Comparison of ENCODE assay signal across 14 cellular contexts in genomic region chr15:33069161-33069560, GRCh38.
DNase-seq lines count a peak whose midpoint lies in the region; ATAC-seq and TF ChIP-seq lines count a peak whose summit lies in the region.
"Had no signal": no experiment of that assay in that cellular context is flagged by ENCODE, and none has a peak within 500 bp of the region (broad histone marks: within the 10 kb centered on the region; RNA-seq: fewer than 3 reads in every experiment).

No MANE protein-coding gene starts in this region.

- peaks cover 31% of the 10 kb centered on the region for H3K4me1 ChIP-seq in IMR-90 (ENCODE audit: control insufficient read depth, insufficient read depth, low read length)
- H3K4me1 ChIP-seq in breast epithelium, result peaks cover 4 to 8% of the 10 kb centered on the region in 2 donors
- peaks cover 0 to 1% of the 10 kb centered on the region in 2 donors for H3K4me1 ChIP-seq in lung (ENCODE audit: control insufficient read depth in 2 of 2, insufficient read depth in 2 of 2, low read length in 2 of 2)
- peaks cover 27% of the 10 kb centered on the region for H3K4me1 ChIP-seq in suprapubic skin
- peaks cover 0 to 15% of the 10 kb centered on the region in 2 donors for H3K4me1 ChIP-seq in naive thymus-derived CD4-positive, alpha-beta T cell (ENCODE audit: control insufficient read depth in 2 of 2, insufficient read depth in 2 of 2, low read length in 2 of 2)

- ATAC-seq in IMR-90 (ENCODE audit: low read depth) (no peak), lung (ENCODE audit: insufficient read depth, low FRiP score) (no peak), HG02642 (IDR thresholded peaks at IDR 0.05; ENCODE audit: poor library complexity, unreplicated experiment) (no peak)
- ATAC-seq in naive thymus-derived CD4-positive, alpha-beta T cell, result no peak

- H3K27me3 ChIP-seq in IMR-90 (ENCODE audit: control insufficient read depth, insufficient read depth, low read length) (no peaks in the 10 kb centered on the region), breast epithelium (no peaks in the 10 kb centered on the region), lung (ENCODE audit: control insufficient read depth, insufficient read depth) (no peaks in the 10 kb centered on the region), suprapubic skin (no peaks in the 10 kb centered on the region)
- no peaks in the 10 kb centered on the region for H3K27me3 ChIP-seq in naive thymus-derived CD4-positive, alpha-beta T cell (ENCODE audit: control insufficient read depth in 2 of 2, insufficient read depth in 2 of 2, low read length in 2 of 2)

- H3K4me2 ChIP-seq in IMR-90 (ENCODE audit: low read depth, low read length), result no peak overlapping the region

- no peaks in the 10 kb centered on the region for H3K9me3 Mint-ChIP-seq in naive thymus-derived CD4-positive, alpha-beta T cell
- H3K9me3 Mint-ChIP-seq: activated B cell treated with CpG ODN at 0.5 μM for 24 hours; activated naive CD4-positive, alpha-beta T cell treated with anti-CD3 and anti-CD28 coated beads, Interleukin-2, amount 50 U/mL, for 24 hours; memory B cell had no signal

- H3K27me3 Mint-ChIP-seq in naive thymus-derived CD4-positive, alpha-beta T cell, result peaks cover 0 to 24% (median 12%) of the 10 kb centered on the region in 5 donors

- H2BK15ac ChIP-seq in IMR-90 (ENCODE audit: low read depth, low read length), result peak overlapping the region; percentile 19; the same call in 1 of the 3 replicates

- H3K9me3 ChIP-seq in IMR-90 (ENCODE audit: control insufficient read depth, insufficient read depth, low read length) (no peaks in the 10 kb centered on the region), breast epithelium (no peaks in the 10 kb centered on the region), lung (ENCODE audit: control insufficient read depth in 2 of 2, insufficient read depth in 1 of 2, low read length in 1 of 2) (no peaks in the 10 kb centered on the region), suprapubic skin (no peaks in the 10 kb centered on the region)
- H3K9me3 ChIP-seq in naive thymus-derived CD4-positive, alpha-beta T cell (ENCODE audit: control insufficient read depth in 2 of 3, low read length in 3 of 3), result no peaks in the 10 kb centered on the region

- H3K36me3 ChIP-seq in IMR-90 (ENCODE audit: control insufficient read depth, insufficient read depth, low read length) (no peaks in the 10 kb centered on the region), breast epithelium (no peaks in the 10 kb centered on the region), lung (ENCODE audit: control insufficient read depth in 2 of 2, insufficient read depth in 2 of 2, low read length in 2 of 2) (no peaks in the 10 kb centered on the region), suprapubic skin (no peaks in the 10 kb centered on the region)
- H3K36me3 ChIP-seq in naive thymus-derived CD4-positive, alpha-beta T cell (ENCODE audit: control insufficient read depth in 2 of 3, insufficient read depth in 3 of 3, low read length in 3 of 3), result no peaks in the 10 kb centered on the region

- TF ChIP-seq RAD21 in IMR-90 (IDR thresholded peaks at IDR 0.05; ENCODE audit: low read length), result no peak

- TF ChIP-seq EP300 in suprapubic skin (IDR thresholded peaks at IDR 0.05), result no peak

- H3K9me1 ChIP-seq in IMR-90 (ENCODE audit: insufficient read depth, low read length), result peaks cover 21% of the 10 kb centered on the region

- in situ Hi-C loops in IMR-90 (cut with MboI; ENCODE audit: low sequenced_read_pairs), result loop anchor here (25.0 kb wide), 1 partner anchor 618 kb away; no protein-coding TSS in a partner anchor

- H4K5ac ChIP-seq in IMR-90 (ENCODE audit: low read depth, low read length), result no peak overlapping the region

- intact Hi-C loops in IMR-90 (cut with micrococcal nuclease), result no loop called here
- intact Hi-C loops in breast epithelium (cut with DNase I; ENCODE audit: low total_unique reads), result no loop called here
- intact Hi-C loops in naive thymus-derived CD4-positive, alpha-beta T cell (cut with micrococcal nuclease), result no loop called here

- TF ChIP-seq POLR2A in IMR-90 (IDR thresholded peaks at IDR 0.05; ENCODE audit: low read depth, low read length) (no peak), breast epithelium (IDR thresholded peaks at IDR 0.05) (no peak), suprapubic skin (IDR thresholded peaks at IDR 0.05) (no peak)

- H3K14ac ChIP-seq in IMR-90 (replicated peaks; ENCODE audit: low read depth, low read length), result peak overlapping the region; percentile 83

- peaks cover 0 to 12% (median 5%) of the 10 kb centered on the region in 5 donors for H3K36me3 Mint-ChIP-seq in naive thymus-derived CD4-positive, alpha-beta T cell
- H3K36me3 Mint-ChIP-seq: activated naive CD4-positive, alpha-beta T cell treated with anti-CD3 and anti-CD28 coated beads, Interleukin-2, amount 50 U/mL, for 24 hours; memory B cell had no signal

- H3K4me3 ChIP-seq in IMR-90 (ENCODE audit: insufficient read depth, low read depth, low read length) (no peak overlapping the region), breast epithelium (peak overlapping the region in 1 of 3 donors; percentile 63), lung (peak overlapping the region; percentile 8), suprapubic skin (no peak overlapping the region)
- H3K4me3 ChIP-seq in naive thymus-derived CD4-positive, alpha-beta T cell (ENCODE audit: low read length), result no peak overlapping the region

- POLR2A ChIA-PET in IMR-90 (lab: Charles Lee; ENCODE audit: unreplicated experiment), result no interaction called here
- POLR2A ChIA-PET in naive thymus-derived CD4-positive, alpha-beta T cell (lab: Charles Lee), result no interaction called here

- peak overlapping the region; percentile 41; the same call in 1 of the 2 replicates for H2AK5ac ChIP-seq in IMR-90 (ENCODE audit: low read depth, low read length)

- peak overlapping the region; percentile 88; the same call in 1 of the 2 replicates for H3K4ac ChIP-seq in IMR-90 (ENCODE audit: low read depth, low read length)

- no peak overlapping the region for H3K56ac ChIP-seq in IMR-90 (ENCODE audit: extremely low read depth, insufficient read depth, low read length)

- dilution Hi-C loops in IMR-90 (cut with HindIII; ENCODE audit: low sequenced_read_pairs, unreplicated experiment), result no loop called here

- H2BK20ac ChIP-seq in IMR-90 (ENCODE audit: low read depth, low read length), result peak overlapping the region; percentile 70; the same call in 1 of the 2 replicates

- H3K18ac ChIP-seq in IMR-90 (ENCODE audit: low read depth, low read length), result peak overlapping the region; percentile 35; the same call in 1 of the 2 replicates

- peak overlapping the region; percentile 57 for H2AK9ac ChIP-seq in IMR-90 (replicated peaks; ENCODE audit: low read depth, low read length, poor library complexity)

- H3K4me3 Mint-ChIP-seq in naive thymus-derived CD4-positive, alpha-beta T cell, result peak overlapping the region in 4 of 10 donors; percentile 3 to 89 (median 64)
- H3K4me3 Mint-ChIP-seq: activated naive CD4-positive, alpha-beta T cell treated with anti-CD3 and anti-CD28 coated beads, Interleukin-2, amount 50 U/mL, for 24 hours had no signal

- peaks cover 11 to 32% (median 22%) of the 10 kb centered on the region in 7 donors for H3K4me1 Mint-ChIP-seq in naive thymus-derived CD4-positive, alpha-beta T cell

- H2BK120ac ChIP-seq in IMR-90 (ENCODE audit: low read depth, low read length), result peak overlapping the region; percentile 89

- H4K8ac ChIP-seq in IMR-90 (ENCODE audit: low read depth in 2 of 2, low read length in 2 of 2), result peak overlapping the region in 1 of 2 experiments; percentile 94; a peak in 2 of 4 replicates

- H3K27ac ChIP-seq in IMR-90 (ENCODE audit: insufficient read depth, low read length) (no peak overlapping the region), breast epithelium (peak overlapping the region; percentile 93 to 95), lung (ENCODE audit: low read depth in 1 of 2, low read length in 1 of 2) (peak overlapping the region in 1 of 2 donors; percentile 89), suprapubic skin (peak overlapping the region; percentile 88)
- no peak overlapping the region for H3K27ac ChIP-seq in naive thymus-derived CD4-positive, alpha-beta T cell (ENCODE audit: low read depth, low read length)

- TF ChIP-seq CTCF in IMR-90 (conservative IDR thresholded peaks at IDR 0.05; ENCODE audit: low read depth, low read length), result no peak
- no peak for TF ChIP-seq CTCF in breast epithelium (IDR thresholded peaks at IDR 0.05)
- no peak for TF ChIP-seq CTCF in lung (IDR thresholded peaks at IDR 0.05; ENCODE audit: control extremely low read depth, extremely low read depth)
- no peak for TF ChIP-seq CTCF in suprapubic skin (IDR thresholded peaks at IDR 0.05)

- CTCF ChIA-PET in IMR-90 (lab: Yijun Ruan, JAX), result interaction anchor here (0.7 kb wide), 1 partner anchor 11 kb away, joined by 3 read pairs; no protein-coding TSS in a partner anchor
- CTCF ChIA-PET in naive thymus-derived CD4-positive, alpha-beta T cell (lab: Charles Lee), result no interaction called here

- no peak overlapping the region for H3K9ac ChIP-seq in IMR-90 (ENCODE audit: low read depth, low read length)

- H3K23ac ChIP-seq in IMR-90 (ENCODE audit: low read depth, low read length), result peak overlapping the region; percentile 69; the same call in 1 of the 2 replicates

- BruUV-seq in IMR-90 (replicated peaks; lab: Mats Ljungman, UMichigan), result no TSS peak

- peak overlapping the region in 4 of 9 donors; percentile 6 to 77 (median 54) for H3K27ac Mint-ChIP-seq in naive thymus-derived CD4-positive, alpha-beta T cell
- H3K27ac Mint-ChIP-seq: activated B cell treated with CpG ODN at 0.5 μM for 24 hours; activated naive CD4-positive, alpha-beta T cell treated with anti-CD3 and anti-CD28 coated beads, Interleukin-2, amount 50 U/mL, for 24 hours; memory B cell had no signal

- H2BK5ac ChIP-seq in IMR-90 (ENCODE audit: low read depth, low read length, poor library complexity, severe bottlenecking), result peak overlapping the region; percentile 75

- no peak overlapping the region for H4K91ac ChIP-seq in IMR-90 (ENCODE audit: insufficient read depth, low read depth, low read length)

- peak overlapping the region; percentile 24 for H2AFZ ChIP-seq in IMR-90 (replicated peaks; ENCODE audit: low read length, poor library complexity)

- DNase-seq in IMR-90 (no peak), breast epithelium (ENCODE audit: low spot score in 2 of 2) (no peak), lung (ENCODE audit: low spot score) (no peak), suprapubic skin (ENCODE audit: low spot score in 2 of 2) (no peak), NCI-H2227 (lab: John Stamatoyannopoulos, UW; ENCODE audit: unreplicated experiment) (no peak)
- DNase-seq in naive thymus-derived CD4-positive, alpha-beta T cell, result no peak
- DNase-seq: activated B cell treated with CpG ODN at 0.5 μM for 24 hours; head of caudate nucleus; NCI-H2227 treated with DMSO at 0.1 percent for 48 hours; stimulated activated CD4-positive, alpha-beta T cell treated with anti-CD3 and anti-CD28 coated beads, Interleukin-2, amount 100 ng/mL, for 24 hours; stimulated activated CD8-positive, alpha-beta memory T cell treated with anti-CD3 and anti-CD28 coated beads, Interleukin-4, amount 100 ng/mL, for 48 hours had no signal

- peaks cover 42% of the 10 kb centered on the region; the same call in 1 of the 2 replicates for H4K20me1 ChIP-seq in IMR-90 (ENCODE audit: insufficient read depth, low read length)

- H3K79me1 ChIP-seq in IMR-90 (ENCODE audit: low read depth in 1 of 2, low read length in 2 of 2), result peaks cover 14 to 64% of the 10 kb centered on the region in 2 experiments; a peak in 3 of 4 replicates

TF ChIP-seq in IMR-90, 13 proteins besides CTCF, POLR2A, EP300 and RAD21 (continues in another document):
- TF ChIP-seq SMC3 (IDR thresholded peaks at IDR 0.05; ENCODE audit: low read depth, low read length), result no peak

Comparison
In these comparisons a context has a peak if more than half of its experiments do, and no peak if none do; other contexts are left out.
1. H3K27ac ChIP-seq: peak in breast epithelium (2 of 2) and suprapubic skin (single experiment); none in IMR-90 (single experiment) and naive thymus-derived CD4-positive, alpha-beta T cell (single experiment).